Comparison of ENCODE assay signal across 16 cellular contexts in the genomic region with DNA sequence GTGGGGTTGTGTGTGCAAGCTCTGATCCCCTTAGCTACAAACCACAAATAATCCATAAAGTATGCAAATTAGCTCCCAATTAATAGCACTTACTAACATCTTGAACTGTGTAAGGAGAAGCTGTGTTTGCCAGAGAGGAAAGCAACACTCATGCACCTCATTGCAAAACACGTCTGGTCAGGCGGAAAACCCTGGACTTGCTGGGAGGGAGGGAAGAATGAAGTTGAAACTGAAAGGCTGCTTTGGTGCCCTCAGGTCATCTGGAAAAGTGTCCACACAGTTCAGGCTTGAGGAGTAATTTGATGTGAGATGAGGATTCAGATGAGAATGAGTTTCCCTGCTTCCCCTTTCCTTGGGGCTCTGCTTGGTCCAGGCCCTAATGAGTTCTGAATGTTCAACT.
DNase-seq lines count a peak whose midpoint lies in the region; ATAC-seq, FAIRE-seq and TF ChIP-seq lines count a peak whose summit lies in the region.
"Had no signal": no experiment of that assay in that cellular context is flagged by ENCODE, and none has a peak within 500 bp of the region (broad histone marks: within the 10 kb centered on the region; RNA-seq: fewer than 3 reads in every experiment).

No MANE protein-coding gene starts in this region.

- peak overlapping the region; percentile 90 for H4K91ac ChIP-seq in mesenchymal stem cell (ENCODE audit: low read length)

- peak overlapping the region; percentile 61 to 80 for H2BK12ac ChIP-seq in mesenchymal stem cell (ENCODE audit: low read length in 2 of 2)

- H3K27me3 ChIP-seq in ACC112 (ENCODE audit: insufficient read depth, low read length), result no peaks in the 10 kb centered on the region
- H3K27me3 ChIP-seq in mesenchymal stem cell (ENCODE audit: control insufficient read depth in 1 of 2, insufficient read depth in 1 of 2, low read length in 2 of 2), result no peaks in the 10 kb centered on the region
- H3K27me3 ChIP-seq: BE2C had no signal

- no peak overlapping the region for H3K14ac ChIP-seq in mesenchymal stem cell (ENCODE audit: low read length in 2 of 2)

- H3K4me2 ChIP-seq in mesenchymal stem cell (ENCODE audit: low read length, poor library complexity, severe bottlenecking), result peak overlapping the region; percentile 24

- no peak overlapping the region for H2BK120ac ChIP-seq in mesenchymal stem cell (ENCODE audit: low read depth, low read length)

- H2AK5ac ChIP-seq in mesenchymal stem cell (ENCODE audit: low read length, severe bottlenecking), result no peak overlapping the region

- no peak for TF ChIP-seq CTCF in choroid plexus epithelial cell (conservative IDR thresholded peaks at IDR 0.05; ENCODE audit: low read depth, low read length)

- H3K36me3 ChIP-seq in ACC112 (ENCODE audit: insufficient read depth, low read length) (no peaks in the 10 kb centered on the region), mesenchymal stem cell (ENCODE audit: control insufficient read depth in 1 of 2, insufficient read depth in 2 of 2, low read depth in 1 of 2, low read length in 2 of 2) (peaks cover 0 to 6% of the 10 kb centered on the region in 2 experiments)
- H3K36me3 ChIP-seq: BE2C had no signal

- H3K9me3 ChIP-seq in mesenchymal stem cell (ENCODE audit: control insufficient read depth, low read length), result peaks cover 8% of the 10 kb centered on the region
- H3K9me3 ChIP-seq: BE2C had no signal

- H2BK5ac ChIP-seq in mesenchymal stem cell (ENCODE audit: low read depth, low read length, poor library complexity, severe bottlenecking), result peak overlapping the region; percentile 8

- H3K79me2 ChIP-seq in ACC112 (ENCODE audit: control insufficient read depth, insufficient read depth, low read length, unreplicated experiment), result no peaks in the 10 kb centered on the region

- peak overlapping the region; percentile 70 to 80 for H3K18ac ChIP-seq in mesenchymal stem cell (ENCODE audit: low read depth in 1 of 2, low read length in 2 of 2)

- 28% methylated on average over 2 of the region's 2 CpGs for WGBS in mesenchymal stem cell

- ATAC-seq in GM21619 (IDR thresholded peaks at IDR 0.05; ENCODE audit: unreplicated experiment) (no peak), HG02642 (IDR thresholded peaks at IDR 0.05; ENCODE audit: poor library complexity, unreplicated experiment) (no peak)
- ATAC-seq: GM12878 had no signal

- DNase-seq in HTR-8/SVneo (ENCODE audit: insufficient read length, low spot score), result peak; percentile 20
- peak; percentile 77 for DNase-seq in choroid plexus epithelial cell (ENCODE audit: low read depth)
- DNase-seq in mesenchymal stem cell, result peak; percentile 93
- DNase-seq in RKO (ENCODE audit: low spot score), result no peak
- no peak for DNase-seq in NK-92 (lab: John Stamatoyannopoulos, UW; ENCODE audit: unreplicated experiment)
- DNase-seq: activated T-cell treated with anti-CD3 and anti-CD28 coated beads, Interleukin-2, amount 50 U/mL, for 24 hours; BE2C; effector memory CD4-positive, alpha-beta T cell; mesendoderm; NCI-H2171 treated with DMSO at 0.1 percent for 48 hours; stimulated activated CD4-positive, alpha-beta T cell treated with anti-CD3 and anti-CD28 coated beads, Interleukin-2, amount 100 ng/mL, for 48 hours; T-helper 2 cell had no signal

- H3K4ac ChIP-seq in mesenchymal stem cell (ENCODE audit: low read depth in 1 of 2, low read length in 2 of 2), result peak overlapping the region; percentile 12 to 55

- peak overlapping the region; percentile 87 for H4K8ac ChIP-seq in mesenchymal stem cell (ENCODE audit: low read length)

- peak overlapping the region; percentile 70 for H2AFZ ChIP-seq in ACC112 (ENCODE audit: low read length, unreplicated experiment)
- no peak overlapping the region for H2AFZ ChIP-seq in mesenchymal stem cell (ENCODE audit: low read depth, low read length)

- no peaks in the 10 kb centered on the region for H3K79me1 ChIP-seq in mesenchymal stem cell (replicated peaks; ENCODE audit: low read length, poor library complexity, severe bottlenecking)

- H3K4me1 ChIP-seq in ACC112 (ENCODE audit: control insufficient read depth, insufficient read depth, low read length, unreplicated experiment) (peaks cover 27% of the 10 kb centered on the region), mesenchymal stem cell (ENCODE audit: control insufficient read depth, insufficient read depth, low read depth, low read length) (peaks cover 5% of the 10 kb centered on the region)
- H3K4me1 ChIP-seq: BE2C had no signal

- H3K23ac ChIP-seq in mesenchymal stem cell (ENCODE audit: low read length in 2 of 2), result no peak overlapping the region

- no peak for FAIRE-seq in HTR-8/SVneo (lab: Jason Lieb, UNC)
- FAIRE-seq: GM12878 had no signal

- H3K4me3 ChIP-seq in ACC112 (ENCODE audit: low read depth, low read length) (peak overlapping the region; percentile 63), choroid plexus epithelial cell (ENCODE audit: low read depth, low read length) (no peak overlapping the region), mesenchymal stem cell (ENCODE audit: insufficient read depth in 1 of 2, low read depth in 1 of 2, low read length in 2 of 2) (peak overlapping the region in 1 of 2 experiments; percentile 66)
- H3K4me3 ChIP-seq: GM12878 had no signal

- H3K9ac ChIP-seq in mesenchymal stem cell (ENCODE audit: low read length), result peak overlapping the region; percentile 75

- H2BK15ac ChIP-seq in mesenchymal stem cell (ENCODE audit: low read depth, poor library complexity, severe bottlenecking), result peak overlapping the region; percentile 26

- H3K27ac ChIP-seq in ACC112 (ENCODE audit: low read depth, low read length), result peak overlapping the region; percentile 95
- peak overlapping the region; percentile 86 for H3K27ac ChIP-seq in mesenchymal stem cell (ENCODE audit: low read length, poor library complexity, severe bottlenecking)

Comparison
In these comparisons a context has a peak if more than half of its experiments do, and no peak if none do; other contexts are left out.
1. DNase-seq: peak in HTR-8/SVneo (single experiment), choroid plexus epithelial cell (single experiment) and mesenchymal stem cell (single experiment); none in RKO (single experiment) and NK-92 (single experiment).